Comparison of ENCODE assay signal across 23 cellular contexts in the genomic region with DNA sequence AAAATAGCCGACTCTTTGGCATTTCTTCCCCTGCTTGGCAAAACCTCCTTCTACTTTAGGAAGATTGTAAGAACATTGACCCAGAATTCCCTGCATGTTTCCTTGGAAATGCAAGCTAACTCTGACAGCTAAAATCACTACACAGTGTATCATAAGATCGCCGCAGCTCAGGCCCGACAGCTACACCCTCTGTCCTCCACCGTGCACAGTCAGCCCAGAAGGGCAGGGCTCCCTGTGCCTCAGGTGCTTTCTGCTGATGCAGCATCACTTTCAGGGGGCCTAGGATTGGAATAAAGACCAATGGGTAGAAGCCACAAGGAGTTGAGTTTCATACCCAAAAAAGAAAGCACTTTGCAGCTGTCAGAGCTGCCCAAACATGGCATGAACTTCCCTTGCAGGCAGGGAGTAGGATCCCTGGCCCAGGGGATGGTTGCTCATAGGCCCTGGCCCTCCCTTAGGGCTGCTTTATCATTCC.
DNase-seq lines count a peak whose midpoint lies in the region; ATAC-seq and TF ChIP-seq lines count a peak whose summit lies in the region.
"Had no signal": no experiment of that assay in that cellular context is flagged by ENCODE, and none has a peak within 500 bp of the region (broad histone marks: within the 10 kb centered on the region; RNA-seq: fewer than 3 reads in every experiment).

No MANE protein-coding gene starts in this region.

- H3K9ac ChIP-seq in neural cell (ENCODE audit: low read length), result no peak overlapping the region

- ATAC-seq in GM18858 (IDR thresholded peaks at IDR 0.05; ENCODE audit: unreplicated experiment) (peak; percentile 60), HG02642 (IDR thresholded peaks at IDR 0.05; ENCODE audit: poor library complexity, unreplicated experiment) (peak; percentile 57), HG03108 (IDR thresholded peaks at IDR 0.05; ENCODE audit: unreplicated experiment) (no peak), GM19035 (IDR thresholded peaks at IDR 0.05; ENCODE audit: unreplicated experiment) (no peak)
- ATAC-seq: heart left ventricle, mucosa of descending colon had no signal

- no peak for TF ChIP-seq EP300 in neural cell (conservative IDR thresholded peaks at IDR 0.05; ENCODE audit: poor library complexity, severe bottlenecking)

- no peaks in the 10 kb centered on the region for H4K20me1 ChIP-seq in neural cell (ENCODE audit: insufficient read depth)

- H2AFZ ChIP-seq in neural cell (ENCODE audit: low read depth, low read length), result no peak overlapping the region

- H3F3A ChIP-seq in neural cell (ENCODE audit: insufficient read depth, low read length, poor library complexity, severe bottlenecking), result no peaks in the 10 kb centered on the region

- no peaks in the 10 kb centered on the region for H3K9me2 ChIP-seq in neural cell (ENCODE audit: insufficient read depth, low read length)

- DNase-seq in RPMI8226, result peak; percentile 90
- no peak for DNase-seq in KG1 (lab: John Stamatoyannopoulos, UW)
- DNase-seq in SW 1271 (lab: John Stamatoyannopoulos, UW), result no peak
- DNase-seq: activated CD4-positive, alpha-beta T cell treated with anti-CD3 and anti-CD28 coated beads, Interleukin-2, amount 50 U/mL, for 1 hour; activated naive CD4-positive, alpha-beta T cell treated with anti-CD3 and anti-CD28 coated beads, Interleukin-2, amount 10 ng/mL, durations not matched to agents 7 days and 5 days; CD4-positive, alpha-beta T cell; DMS79; endodermal cell; heart left ventricle; left ventricle myocardium inferior; mucosa of descending colon; NCI-H2171; NCI-H526; SHP77; stimulated activated CD4-positive, alpha-beta T cell treated with anti-CD3 and anti-CD28 coated beads, Interleukin-4, amount 100 ng/mL, for 24 hours; substantia nigra; T-cell had no signal

- H3K27ac ChIP-seq in neural cell (ENCODE audit: low read length), result peak overlapping the region; percentile 5
- H3K27ac ChIP-seq: heart left ventricle, left ventricle myocardium inferior had no signal

- peak overlapping the region; percentile 18 for H3K4me3 ChIP-seq in neural cell (ENCODE audit: low read length)
- H3K4me3 ChIP-seq: HAP-1, heart left ventricle, left ventricle myocardium inferior, mucosa of descending colon had no signal

- no peaks in the 10 kb centered on the region for H3K27me3 ChIP-seq in neural cell (ENCODE audit: insufficient read depth, low read depth, low read length)

- H3K9me3 ChIP-seq in neural cell (ENCODE audit: low read length), result no peaks in the 10 kb centered on the region
- H3K9me3 ChIP-seq: HAP-1, left ventricle myocardium inferior, mucosa of descending colon had no signal

- H3K79me2 ChIP-seq in neural cell (replicated peaks; ENCODE audit: insufficient read depth, low read length), result no peaks in the 10 kb centered on the region

- no peak for TF ChIP-seq RAD21 in neural cell (conservative IDR thresholded peaks at IDR 0.05)

- no peak for TF ChIP-seq CTCF in neural cell (IDR thresholded peaks at IDR 0.05; ENCODE audit: poor library complexity, severe bottlenecking)

- no peaks in the 10 kb centered on the region for H3K36me3 ChIP-seq in neural cell (ENCODE audit: insufficient read depth, low read length)
- H3K36me3 ChIP-seq: HAP-1, heart left ventricle, left ventricle myocardium inferior had no signal

- H3K4me2 ChIP-seq in neural cell (ENCODE audit: low read length), result peak overlapping the region; percentile 22

TF ChIP-seq in neural cell, 6 proteins besides CTCF, POLR2A, EP300 and RAD21:
- TF ChIP-seq EZH2 (IDR thresholded peaks at IDR 0.05; ENCODE audit: borderline replicate concordance, insufficient read depth, low read length, poor library complexity, severe bottlenecking), result no peak
- TF ChIP-seq, protein P1, sequence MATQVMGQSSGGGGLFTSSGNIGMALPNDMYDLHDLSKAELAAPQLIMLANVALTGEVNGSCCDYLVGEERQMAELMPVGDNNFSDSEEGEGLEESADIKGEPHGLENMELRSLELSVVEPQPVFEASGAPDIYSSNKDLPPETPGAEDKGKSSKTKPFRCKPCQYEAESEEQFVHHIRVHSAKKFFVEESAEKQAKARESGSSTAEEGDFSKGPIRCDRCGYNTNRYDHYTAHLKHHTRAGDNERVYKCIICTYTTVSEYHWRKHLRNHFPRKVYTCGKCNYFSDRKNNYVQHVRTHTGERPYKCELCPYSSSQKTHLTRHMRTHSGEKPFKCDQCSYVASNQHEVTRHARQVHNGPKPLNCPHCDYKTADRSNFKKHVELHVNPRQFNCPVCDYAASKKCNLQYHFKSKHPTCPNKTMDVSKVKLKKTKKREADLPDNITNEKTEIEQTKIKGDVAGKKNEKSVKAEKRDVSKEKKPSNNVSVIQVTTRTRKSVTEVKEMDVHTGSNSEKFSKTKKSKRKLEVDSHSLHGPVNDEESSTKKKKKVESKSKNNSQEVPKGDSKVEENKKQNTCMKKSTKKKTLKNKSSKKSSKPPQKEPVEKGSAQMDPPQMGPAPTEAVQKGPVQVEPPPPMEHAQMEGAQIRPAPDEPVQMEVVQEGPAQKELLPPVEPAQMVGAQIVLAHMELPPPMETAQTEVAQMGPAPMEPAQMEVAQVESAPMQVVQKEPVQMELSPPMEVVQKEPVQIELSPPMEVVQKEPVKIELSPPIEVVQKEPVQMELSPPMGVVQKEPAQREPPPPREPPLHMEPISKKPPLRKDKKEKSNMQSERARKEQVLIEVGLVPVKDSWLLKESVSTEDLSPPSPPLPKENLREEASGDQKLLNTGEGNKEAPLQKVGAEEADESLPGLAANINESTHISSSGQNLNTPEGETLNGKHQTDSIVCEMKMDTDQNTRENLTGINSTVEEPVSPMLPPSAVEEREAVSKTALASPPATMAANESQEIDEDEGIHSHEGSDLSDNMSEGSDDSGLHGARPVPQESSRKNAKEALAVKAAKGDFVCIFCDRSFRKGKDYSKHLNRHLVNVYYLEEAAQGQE (IDR thresholded peaks at IDR 0.05; ENCODE audit: borderline replicate concordance), result peak; percentile 53

Comparison
In these comparisons a context has a peak if more than half of its experiments do, and no peak if none do; other contexts are left out.
1. ATAC-seq: peak in GM18858 (single experiment) and HG02642 (single experiment); none in HG03108 (single experiment) and GM19035 (single experiment).